ENCODE assay signal across 10 cellular contexts in genomic region chr6:28589952-28590340, GRCh38.
A peak's percentile ranks its signal among the peaks of the same experiment; 100 is the strongest.
DNase-seq lines count a peak whose midpoint lies in the region; TF ChIP-seq lines count a peak whose summit lies in the region.
"Had no signal": no experiment of that assay in that cellular context is flagged by ENCODE, and none has a peak within 500 bp of the region (broad histone marks: within the 10 kb centered on the region; RNA-seq: fewer than 3 reads in every experiment).

No MANE protein-coding gene starts in this region.

- H3K4me3 Mint-ChIP-seq in chondrocyte (ENCODE audit: unreplicated experiment) (peak overlapping the region; percentile 67), nephron progenitor cell (peak overlapping the region; percentile 94)

- peaks cover 52% of the 10 kb centered on the region for H3K4me1 Mint-ChIP-seq in chondrocyte (ENCODE audit: low read depth)
- peaks cover 54% of the 10 kb centered on the region for H3K4me1 Mint-ChIP-seq in nephron progenitor cell

- peaks cover 20% of the 10 kb centered on the region for H3K27me3 ChIP-seq in HUES6 (ENCODE audit: control insufficient read depth, insufficient read depth, low read length)
- H3K27me3 ChIP-seq: colonic mucosa had no signal

- H3K27ac Mint-ChIP-seq in chondrocyte (ENCODE audit: unreplicated experiment) (peak overlapping the region; percentile 42), nephron progenitor cell (peak overlapping the region; percentile 5)

- TF ChIP-seq CTCF in C4-2B (conservative IDR thresholded peaks at IDR 0.05) (no peak), chondrocyte (IDR thresholded peaks at IDR 0.05) (no peak), nephron progenitor cell (IDR thresholded peaks at IDR 0.05) (no peak)

- no peaks in the 10 kb centered on the region for H3K36me3 ChIP-seq in HUES6 (ENCODE audit: control insufficient read depth, insufficient read depth, low read length)
- H3K36me3 ChIP-seq: colonic mucosa had no signal

- H3K27me3 Mint-ChIP-seq in chondrocyte (ENCODE audit: low read depth), result peaks cover 6% of the 10 kb centered on the region
- H3K27me3 Mint-ChIP-seq in nephron progenitor cell (ENCODE audit: low read depth, poor library complexity), result peaks cover 32% of the 10 kb centered on the region

- no peaks in the 10 kb centered on the region for H3K9me3 ChIP-seq in HUES6 (ENCODE audit: control insufficient read depth, insufficient read depth, low read depth, low read length)
- H3K9me3 ChIP-seq: colonic mucosa had no signal

- H3K4me1 ChIP-seq in HUES6 (ENCODE audit: control insufficient read depth, insufficient read depth, low read length), result 0 out of 2 replicates have a peak, but pooled peaks cover 3% of the 10 kb centered on the region
- H3K4me1 ChIP-seq: colonic mucosa had no signal

- H3K9ac ChIP-seq in HUES6 (ENCODE audit: low read length), result peak overlapping the region; percentile 76

- H3K9me3 Mint-ChIP-seq in chondrocyte (ENCODE audit: low read depth), result no peaks in the 10 kb centered on the region
- H3K9me3 Mint-ChIP-seq in nephron progenitor cell, result no peaks in the 10 kb centered on the region

- DNase-seq in chondrocyte (ENCODE audit: low spot score), result no peak
- DNase-seq in nephron progenitor cell, result peak; percentile 23
- no peak for DNase-seq in HuH-7 (ENCODE audit: low spot score)
- no peak for DNase-seq in HUDEP-2 (lab: John Stamatoyannopoulos, UW; ENCODE audit: unreplicated experiment in 76 of 76)
- no peak for DNase-seq in kidney tubule cell (ENCODE audit: low spot score)
- DNase-seq in GM19240 (ENCODE audit: insufficient read length, low spot score), result no peak
- DNase-seq: activated CD4-positive, alpha-beta T cell treated with anti-CD3 and anti-CD28 coated beads, Interleukin-2, amount 50 U/mL, for 1 hour had no signal

- H3K36me3 Mint-ChIP-seq in chondrocyte (ENCODE audit: low read depth) (no peaks in the 10 kb centered on the region), nephron progenitor cell (ENCODE audit: low read depth) (no peaks in the 10 kb centered on the region)

- peak overlapping the region; percentile 66 for H3K4me3 ChIP-seq in HUES6 (ENCODE audit: low read depth, low read length)
- H3K4me3 ChIP-seq: colonic mucosa had no signal

- peak overlapping the region; percentile 27 for H3K27ac ChIP-seq in C4-2B
- H3K27ac ChIP-seq in HUES6 (ENCODE audit: low read depth, low read length), result no peak overlapping the region
- H3K27ac ChIP-seq: colonic mucosa had no signal
